ENCODE assay signal across 8 cellular contexts in the genomic region with DNA sequence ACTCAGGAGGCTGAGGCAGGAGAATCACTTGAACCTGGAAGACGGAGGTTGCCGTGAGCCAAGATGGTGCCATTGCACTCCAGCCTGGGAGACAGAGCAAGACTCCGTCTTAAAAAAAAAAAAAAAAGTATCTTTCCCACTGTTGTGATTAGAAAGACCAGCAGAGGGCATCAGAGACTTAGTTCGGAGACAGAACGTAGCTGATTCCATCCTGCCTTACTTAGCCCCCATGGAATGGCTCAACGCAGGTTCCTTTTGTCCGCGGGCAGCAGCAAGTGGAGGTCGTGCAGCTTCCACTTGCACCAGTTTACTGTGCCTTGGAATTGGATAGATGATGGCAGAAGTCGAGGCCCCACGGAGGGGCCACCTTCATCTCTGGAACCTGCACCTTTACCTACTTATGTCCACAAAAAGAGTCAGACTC. TPM values are rescaled to one million over a fixed set of nuclear protein-coding genes. Genes with fewer than 3 reads are reported as not detected.
DNase-seq lines count a peak whose midpoint lies in the region; ATAC-seq and TF ChIP-seq lines count a peak whose summit lies in the region.

No MANE protein-coding gene starts in this region.

- intact Hi-C loops in ovary (cut with DNase I) = loop anchor here (5.0 to 10.0 kb wide), 6 partner anchors 81 to 196 kb away; no protein-coding TSS in a partner anchor

- no peaks in the 10 kb centered on the region for H3K27me3 Mint-ChIP-seq in activated T-cell treated with anti-CD3 and anti-CD28 coated beads, Interleukin-2, amount 50 U/mL, for 4 hours (ENCODE audit: low read depth)

- H3K36me3 ChIP-seq in ovary = no peaks in the 10 kb centered on the region

- DNase-seq in D341Med (ENCODE audit: low spot score) (peak; percentile 79), HT1080 (ENCODE audit: low read depth) (peak; percentile 83), NCI-H774 (lab: John Stamatoyannopoulos, UW) (peak; percentile 77), globus pallidus (ENCODE audit: low spot score) (peak; percentile 57), ovary (peak; percentile 54 to 71 (median 58))
- DNase-seq in activated T-cell treated with anti-CD3 and anti-CD28 coated beads, Interleukin-2, amount 50 U/mL, for 4 hours = no peak

- H3K4me3 Mint-ChIP-seq in activated T-cell treated with anti-CD3 and anti-CD28 coated beads, Interleukin-2, amount 50 U/mL, for 4 hours = no peak overlapping the region

- ATAC-seq in activated T-cell treated with anti-CD3 and anti-CD28 coated beads, Interleukin-2, amount 50 U/mL, for 4 hours = peak; percentile 73 to 89
- ATAC-seq in GM19324 (IDR thresholded peaks at IDR 0.05; ENCODE audit: low FRiP score, unreplicated experiment) (no peak), GM18868 (IDR thresholded peaks at IDR 0.05; ENCODE audit: unreplicated experiment) (no peak)

- H3K4me1 ChIP-seq in ovary (ENCODE audit: insufficient read depth) = no peaks in the 10 kb centered on the region

- no peaks in the 10 kb centered on the region for H3K9me3 Mint-ChIP-seq in activated T-cell treated with anti-CD3 and anti-CD28 coated beads, Interleukin-2, amount 50 U/mL, for 4 hours

- H3K36me3 Mint-ChIP-seq in activated T-cell treated with anti-CD3 and anti-CD28 coated beads, Interleukin-2, amount 50 U/mL, for 4 hours (ENCODE audit: insufficient read depth) = peaks cover 2% of the 10 kb centered on the region

- 1% methylated on average over 11 of the region's 11 CpGs for WGBS in ovary, 3 donors

- no peaks in the 10 kb centered on the region for H3K27me3 ChIP-seq in ovary

- TF ChIP-seq CTCF in ovary (IDR thresholded peaks at IDR 0.05) = peak; percentile 38 to 63 (median 45)

- peaks cover 6% of the 10 kb centered on the region for H3K4me1 Mint-ChIP-seq in activated T-cell treated with anti-CD3 and anti-CD28 coated beads, Interleukin-2, amount 50 U/mL, for 4 hours (ENCODE audit: low read depth)

- H3K27ac ChIP-seq in ovary = no peak overlapping the region

- no peak for TF ChIP-seq EP300 in ovary (IDR thresholded peaks at IDR 0.05)

- TF ChIP-seq POLR2A in ovary (IDR thresholded peaks at IDR 0.05) = no peak

- peak overlapping the region; percentile 18 for H3K4me3 ChIP-seq in ovary

- H3K9me3 ChIP-seq in ovary = no peaks in the 10 kb centered on the region

RNA-seq across cellular contexts. Expression of a gene that starts 8.1 kb away (rescaled TPM):
- 32.1 and 35.2 TPM in 2 replicates for total RNA-seq in HT1080 (2014; rRNA removed; shearing (Covaris generic))
- 26.1 and 27.6 TPM in 2 replicates for polyA plus RNA-seq in HT1080 (2015; cell fraction: cytosol; rRNA removed)
- 18.6 and 24.9 TPM in 2 replicates for polyA plus RNA-seq in HT1080 (2015; cell fraction: nucleus; rRNA removed)
- 10 to 100 TPM; 23.2 to 29.5 (median 24.4) TPM for total RNA-seq in activated T-cell treated with anti-CD3 and anti-CD28 coated beads, Interleukin-2, amount 50 U/mL, for 4 hours
- total RNA-seq in ovary = 10 to 100 TPM; 14.7 to 22.4 (median 20.0) TPM
- 10 to 100 TPM; 13.8 to 15.1 TPM for polyA plus RNA-seq in ovary

RNA-seq across cellular contexts. Expression of a gene that starts 8.2 kb away (rescaled TPM):
- 62.6 and 65.3 TPM in 2 replicates for total RNA-seq in HT1080 (2014; rRNA removed; shearing (Covaris generic))
- polyA plus RNA-seq in HT1080 (2015; cell fraction: cytosol; rRNA removed) = 41.6 and 49.4 TPM in 2 replicates
- polyA plus RNA-seq in HT1080 (2015; cell fraction: nucleus; rRNA removed) = 53.2 and 59.3 TPM in 2 replicates
- total RNA-seq in activated T-cell treated with anti-CD3 and anti-CD28 coated beads, Interleukin-2, amount 50 U/mL, for 4 hours = 10 to 100 TPM; 37.4 to 50.9 (median 47.5) TPM
- 10 to 100 TPM; 31.6 to 66.4 (median 47.0) TPM for total RNA-seq in ovary
- polyA plus RNA-seq in ovary = 10 to 100 TPM; 10.3 to 42.9 TPM

RNA-seq across cellular contexts. Expression of a gene that starts 24.2 kb away (rescaled TPM):
- 96.3 and 106 TPM in 2 replicates for total RNA-seq in HT1080 (2014; rRNA removed; shearing (Covaris generic))
- 49.2 and 56.0 TPM in 2 replicates for polyA plus RNA-seq in HT1080 (2015; cell fraction: cytosol; rRNA removed)
- 106 and 109 TPM in 2 replicates for polyA plus RNA-seq in HT1080 (2015; cell fraction: nucleus; rRNA removed)
- total RNA-seq in activated T-cell treated with anti-CD3 and anti-CD28 coated beads, Interleukin-2, amount 50 U/mL, for 4 hours = 100 to 1,000 TPM; 160 to 168 (median 162) TPM
- total RNA-seq in ovary = 10 to 100 TPM; 32.7 to 96.7 (median 68.5) TPM
- 10 to 100 TPM; 32.1 to 45.4 TPM for polyA plus RNA-seq in ovary

Comparison
In these comparisons a context has a peak if more than half of its experiments do, and no peak if none do; other contexts are left out.
1. ATAC-seq: peak in activated T-cell treated with anti-CD3 and anti-CD28 coated beads, Interleukin-2, amount 50 U/mL, for 4 hours (2 of 2); none in GM19324 (single experiment) and GM18868 (single experiment).